ENCODE assay signal across 15 cellular contexts in the genomic region with DNA sequence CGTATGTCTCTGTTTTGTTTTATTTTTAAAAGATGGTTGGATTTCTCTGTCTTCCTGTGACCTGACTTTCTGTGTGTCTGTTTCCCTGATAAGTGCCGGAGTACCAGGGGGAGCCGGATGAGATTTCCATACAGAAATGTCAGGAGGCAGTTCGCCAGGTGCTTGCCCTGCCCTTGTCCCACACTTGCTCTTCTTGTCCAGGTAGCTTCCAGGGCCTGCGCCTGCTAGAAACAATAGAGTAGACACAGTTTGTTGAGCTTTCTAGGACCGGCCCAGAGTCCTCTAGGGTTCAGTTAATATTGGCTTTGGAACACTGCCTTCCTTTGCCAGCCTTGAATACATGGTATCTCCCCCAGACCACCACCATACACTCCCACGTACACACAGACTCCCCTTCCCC. TPM values are rescaled to one million over a fixed set of nuclear protein-coding genes. Genes with fewer than 3 reads are reported as not detected.
DNase-seq lines count a peak whose midpoint lies in the region; ATAC-seq and TF ChIP-seq lines count a peak whose summit lies in the region.
"Had no signal": no experiment of that assay in that cellular context is flagged by ENCODE, and none has a peak within 500 bp of the region (broad histone marks: within the 10 kb centered on the region; RNA-seq: fewer than 3 reads in every experiment).

No MANE protein-coding gene starts in this region.

- TF ChIP-seq POLR2A in thyroid gland (IDR thresholded peaks at IDR 0.05), result no peak

- H3K27ac Mint-ChIP-seq in CD4-positive, alpha-beta T cell, result no peak overlapping the region
- peak overlapping the region; percentile 14 for H3K27ac Mint-ChIP-seq in activated T-helper 17 cell treated with anti-CD3 and anti-CD28 coated beads, Interleukin-2, amount 50 U/mL, for 72 hours
- peak overlapping the region in 1 of 7 donors; percentile 47 for H3K27ac Mint-ChIP-seq in CD14-positive monocyte
- H3K27ac Mint-ChIP-seq: B cell; CD8-positive, alpha-beta T cell; GM23338 had no signal

- H3K27me3 ChIP-seq in BLaER1, result no peaks in the 10 kb centered on the region
- H3K27me3 ChIP-seq in CD4-positive, alpha-beta T cell (ENCODE audit: control insufficient read depth, insufficient read depth, low read length), result no peaks in the 10 kb centered on the region
- H3K27me3 ChIP-seq in thyroid gland, result no peaks in the 10 kb centered on the region
- H3K27me3 ChIP-seq: BLaER1 treated with 17β-estradiol and CSF1 and Interleukin-3, amounts not matched to agents 10 nM and 100 nM had no signal

- CTCF ChIA-PET in CD4-positive, alpha-beta T cell (lab: Charles Lee), result interaction anchor here (1.4 kb wide), 1 partner anchor 10 kb away, joined by 3 read pairs; no protein-coding TSS in a partner anchor

- no peaks in the 10 kb centered on the region for H3K27me3 Mint-ChIP-seq in CD4-positive, alpha-beta T cell
- H3K27me3 Mint-ChIP-seq in activated T-helper 17 cell treated with anti-CD3 and anti-CD28 coated beads, Interleukin-2, amount 50 U/mL, for 72 hours, result no peaks in the 10 kb centered on the region
- H3K27me3 Mint-ChIP-seq in CD14-positive monocyte (ENCODE audit: low read depth in 3 of 3), result peaks cover 0 to 1% (median 0%) of the 10 kb centered on the region in 3 donors
- H3K27me3 Mint-ChIP-seq: B cell had no signal

- no peak for ATAC-seq in CD4-positive, alpha-beta T cell (ENCODE audit: poor library complexity)
- ATAC-seq in activated T-helper 17 cell treated with anti-CD3 and anti-CD28 coated beads, Interleukin-2, amount 50 U/mL, for 72 hours (replicated peaks), result no peak
- ATAC-seq: CD8-positive, alpha-beta T cell; GM23338; HCT116 had no signal

- H3K27ac ChIP-seq in BLaER1 (no peak overlapping the region), thyroid gland (peak overlapping the region; percentile 68 to 80 (median 74))
- no peak overlapping the region for H3K27ac ChIP-seq in CD4-positive, alpha-beta T cell (ENCODE audit: low read depth, low read length)
- H3K27ac ChIP-seq: BLaER1 treated with 17β-estradiol and CSF1 and Interleukin-3, amounts not matched to agents 10 nM and 100 nM had no signal

- peaks cover 11% of the 10 kb centered on the region; the same call in 1 of the 2 replicates for H4K20me1 ChIP-seq in BLaER1

- POLR2A ChIA-PET in CD4-positive, alpha-beta T cell (lab: Charles Lee), result no interaction called here

- H3K36me3 ChIP-seq in BLaER1 (peaks cover 54% of the 10 kb centered on the region), thyroid gland (peaks cover 0 to 7% of the 10 kb centered on the region in 2 donors)

- intact Hi-C loops in CD4-positive, alpha-beta T cell (cut with DNase I, micrococcal nuclease), result loop anchor here in 1 of 2 experiments (10.0 kb wide), 1 partner anchor 158 kb away; no protein-coding TSS in a partner anchor
- intact Hi-C loops in thyroid gland (cut with DNase I), result no loop called here
- intact Hi-C loops in CD14-positive monocyte (cut with micrococcal nuclease), result loop anchor here in 1 of 2 donors (10.0 kb wide), 1 partner anchor 102 kb away; no protein-coding TSS in a partner anchor

- no peak overlapping the region for H3K4me2 ChIP-seq in BLaER1
- H3K4me2 ChIP-seq: BLaER1 treated with 17β-estradiol and CSF1 and Interleukin-3, amounts not matched to agents 10 nM and 100 nM; GM23338 had no signal

- no peak for DNase-seq in CD4-positive, alpha-beta T cell
- DNase-seq in thyroid gland (peak; percentile 78 to 81), CD14-positive monocyte (ENCODE audit: low spot score) (no peak), 8988T (no peak)
- DNase-seq: Caco-2; CD8-positive, alpha-beta T cell; DMS153; DND-41; H9 had no signal

- peaks cover 30% of the 10 kb centered on the region for H3K4me1 ChIP-seq in BLaER1
- peaks cover 19 to 35% of the 10 kb centered on the region in 2 donors for H3K4me1 ChIP-seq in thyroid gland

- TF ChIP-seq CTCF in CD4-positive, alpha-beta T cell (IDR thresholded peaks at IDR 0.05), result no peak
- TF ChIP-seq CTCF in thyroid gland (IDR thresholded peaks at IDR 0.05), result no peak
- no peak for TF ChIP-seq CTCF in CD14-positive monocyte (IDR thresholded peaks at IDR 0.05)

- no peaks in the 10 kb centered on the region for H3K9me3 Mint-ChIP-seq in CD4-positive, alpha-beta T cell
- H3K9me3 Mint-ChIP-seq in activated T-helper 17 cell treated with anti-CD3 and anti-CD28 coated beads, Interleukin-2, amount 50 U/mL, for 72 hours, result no peaks in the 10 kb centered on the region
- H3K9me3 Mint-ChIP-seq in CD14-positive monocyte, result peaks cover 0 to 5% (median 0%) of the 10 kb centered on the region in 7 donors
- H3K9me3 Mint-ChIP-seq: CD8-positive, alpha-beta T cell; GM23338; H9 had no signal

- no peak overlapping the region for H3K4me3 ChIP-seq in BLaER1
- H3K4me3 ChIP-seq in thyroid gland (replicated peaks in 1 of 3), result no peak overlapping the region
- H3K4me3 ChIP-seq: BLaER1 treated with 17β-estradiol and CSF1 and Interleukin-3, amounts not matched to agents 10 nM and 100 nM; GM23338 had no signal

- H3K9me3 ChIP-seq in BLaER1 (no peaks in the 10 kb centered on the region), thyroid gland (no peaks in the 10 kb centered on the region)
- H3K9me3 ChIP-seq in CD4-positive, alpha-beta T cell (ENCODE audit: control insufficient read depth, low read length), result no peaks in the 10 kb centered on the region
- H3K9me3 ChIP-seq: BLaER1 treated with 17β-estradiol and CSF1 and Interleukin-3, amounts not matched to agents 10 nM and 100 nM; Caco-2 had no signal

- H3K4me3 Mint-ChIP-seq in CD4-positive, alpha-beta T cell, result peak overlapping the region; percentile 42
- H3K4me3 Mint-ChIP-seq in activated T-helper 17 cell treated with anti-CD3 and anti-CD28 coated beads, Interleukin-2, amount 50 U/mL, for 72 hours, result no peak overlapping the region
- no peak overlapping the region for H3K4me3 Mint-ChIP-seq in CD14-positive monocyte
- H3K4me3 Mint-ChIP-seq: B cell; CD8-positive, alpha-beta T cell; GM23338; H9 had no signal

- peaks cover 26% of the 10 kb centered on the region for H3K4me1 Mint-ChIP-seq in CD4-positive, alpha-beta T cell (ENCODE audit: low read depth)
- peaks cover 5% of the 10 kb centered on the region for H3K4me1 Mint-ChIP-seq in activated T-helper 17 cell treated with anti-CD3 and anti-CD28 coated beads, Interleukin-2, amount 50 U/mL, for 72 hours
- H3K4me1 Mint-ChIP-seq in CD14-positive monocyte, result peaks cover 17% of the 10 kb centered on the region

- H3K9ac ChIP-seq in BLaER1, result peak overlapping the region; percentile 27; the same call in 1 of the 2 replicates

- peaks cover 39% of the 10 kb centered on the region for H3K36me3 Mint-ChIP-seq in CD4-positive, alpha-beta T cell (ENCODE audit: low read depth)
- peaks cover 59% of the 10 kb centered on the region for H3K36me3 Mint-ChIP-seq in activated T-helper 17 cell treated with anti-CD3 and anti-CD28 coated beads, Interleukin-2, amount 50 U/mL, for 72 hours (ENCODE audit: low read depth)
- peaks cover 19 to 47% of the 10 kb centered on the region in 2 donors for H3K36me3 Mint-ChIP-seq in CD14-positive monocyte

- WGBS in thyroid gland, 2 donors, result 28 to 43% methylated on average over 7 of the region's 7 CpGs

RNA-seq across cellular contexts. Expression of a gene that starts 3.9 kb away (rescaled TPM):
- 10 to 100 TPM; 17.8 to 19.5 TPM for total RNA-seq in CD4-positive, alpha-beta T cell
- total RNA-seq in activated T-helper 17 cell treated with anti-CD3 and anti-CD28 coated beads, Interleukin-2, amount 50 U/mL, for 72 hours, result 10 to 100 TPM; 45.0 to 85.6 TPM
- total RNA-seq in thyroid gland, result 10 to 100 TPM; 58.3 to 81.3 (median 68.2) TPM
- 10 to 100 TPM; 57.0 to 62.8 TPM for polyA plus RNA-seq in CD14-positive monocyte

RNA-seq across cellular contexts. Expression of a gene that starts 8.7 kb away (rescaled TPM):
- total RNA-seq in CD4-positive, alpha-beta T cell, result 10 to 100 TPM; 40.7 to 43.4 TPM
- total RNA-seq in activated T-helper 17 cell treated with anti-CD3 and anti-CD28 coated beads, Interleukin-2, amount 50 U/mL, for 72 hours, result 10 to 100 TPM; 67.7 to 71.2 TPM
- 100 to 1,000 TPM in 3 of 4 donors, 10 to 100 TPM in 1; 95.5 to 136 (median 126) TPM for total RNA-seq in thyroid gland
- polyA plus RNA-seq in CD14-positive monocyte, result 10 to 100 TPM; 39.9 to 42.7 TPM

RNA-seq across cellular contexts. Expression of a gene that starts 25.8 kb away (rescaled TPM):
- under 1 TPM; 0.08 to 0.60 TPM for total RNA-seq in CD4-positive, alpha-beta T cell
- 1 to 10 TPM in 1 of 2 donors, under 1 TPM in 1; 0.26 to 2.0 TPM for total RNA-seq in activated T-helper 17 cell treated with anti-CD3 and anti-CD28 coated beads, Interleukin-2, amount 50 U/mL, for 72 hours
- total RNA-seq in thyroid gland, result 100 to 1,000 TPM in 2 of 4 donors, 10 to 100 TPM in 2; 26.3 to 133 (median 85.8) TPM
- under 1 TPM in 1 of 2 donors, not detected in 1; 0.11 TPM for polyA plus RNA-seq in CD14-positive monocyte

RNA-seq across cellular contexts. Expression of a gene that starts 39.9 kb away (rescaled TPM):
- 10 to 100 TPM; 22.2 to 22.4 TPM for total RNA-seq in CD4-positive, alpha-beta T cell
- 1 to 10 TPM in 1 of 2 donors, under 1 TPM in 1; 0.82 to 3.1 TPM for total RNA-seq in activated T-helper 17 cell treated with anti-CD3 and anti-CD28 coated beads, Interleukin-2, amount 50 U/mL, for 72 hours
- 10 to 100 TPM; 27.7 to 39.1 (median 35.1) TPM for total RNA-seq in thyroid gland
- under 1 TPM in 1 of 2 donors, not detected in 1; 0.05 TPM for polyA plus RNA-seq in CD14-positive monocyte

RNA-seq across cellular contexts. Expression of a gene that starts 53.6 kb away (rescaled TPM):
- 10 to 100 TPM; 37.9 to 38.7 TPM for total RNA-seq in CD4-positive, alpha-beta T cell
- 10 to 100 TPM; 20.4 to 32.9 TPM for total RNA-seq in activated T-helper 17 cell treated with anti-CD3 and anti-CD28 coated beads, Interleukin-2, amount 50 U/mL, for 72 hours
- total RNA-seq in thyroid gland, result 10 to 100 TPM; 20.6 to 24.2 (median 21.3) TPM
- 10 to 100 TPM; 12.5 to 13.7 TPM for polyA plus RNA-seq in CD14-positive monocyte

Comparison
In these comparisons a context has a peak if more than half of its experiments do, and no peak if none do; other contexts are left out.
1. H3K27ac ChIP-seq: peak in thyroid gland (3 of 3); none in BLaER1 (single experiment) and CD4-positive, alpha-beta T cell (single experiment).
2. DNase-seq: peak in thyroid gland (2 of 2); none in CD4-positive, alpha-beta T cell (0 of 10), CD14-positive monocyte (single experiment) and 8988T (single experiment).
3. RNA of a gene that starts 25.8 kb away (total RNA-seq): 26.3 to 133 TPM in thyroid gland; 0.26 to 2.0 TPM in activated T-helper 17 cell treated with anti-CD3 and anti-CD28 coated beads, Interleukin-2, amount 50 U/mL, for 72 hours and 0.08 to 0.60 TPM in CD4-positive, alpha-beta T cell; every median in the first group is over 4 times any median in the second.